24 cellular contexts compared by ENCODE assay signal in genomic region chr5:138102454-138103320, GRCh38. TPM values are rescaled to one million over a fixed set of nuclear protein-coding genes. Genes with fewer than 3 reads are reported as not detected.
DNase-seq lines count a peak whose midpoint lies in the region; ATAC-seq and TF ChIP-seq lines count a peak whose summit lies in the region.
"Had no signal": no experiment of that assay in that cellular context is flagged by ENCODE, and none has a peak within 500 bp of the region (broad histone marks: within the 10 kb centered on the region; RNA-seq: fewer than 3 reads in every experiment).

No MANE protein-coding gene starts in this region.

- TF ChIP-seq POLR2A in gastrocnemius medialis (IDR thresholded peaks at IDR 0.05), result no peak

- no peak for TF ChIP-seq CTCF in HEK293 (tag by site-specific recombination; IDR thresholded peaks at IDR 0.05)
- no peak for TF ChIP-seq CTCF in mammary epithelial cell (conservative IDR thresholded peaks at IDR 0.05 in 1 of 2, IDR thresholded peaks at IDR 0.05 in 1 of 2; ENCODE audit: extremely low read depth in 1 of 2, insufficient read depth in 1 of 2, low read depth in 1 of 2, low read length in 2 of 2)
- no peak for TF ChIP-seq CTCF in gastrocnemius medialis (IDR thresholded peaks at IDR 0.05 in 4 of 5, conservative IDR thresholded peaks at IDR 0.05 in 1 of 5)

- H3K36me3 ChIP-seq in HEK293 (ENCODE audit: control insufficient read depth in 2 of 2, insufficient read depth in 1 of 2, low read length in 2 of 2) (no peaks in the 10 kb centered on the region), mammary epithelial cell (ENCODE audit: insufficient read depth, low read length) (no peaks in the 10 kb centered on the region), gastrocnemius medialis (no peaks in the 10 kb centered on the region)
- H3K36me3 ChIP-seq: SJCRH30, suprapubic skin had no signal

- no peaks in the 10 kb centered on the region for H3K79me2 ChIP-seq in mammary epithelial cell (ENCODE audit: insufficient read depth, low read length)

- H3K27me3 ChIP-seq in mammary epithelial cell (ENCODE audit: insufficient read depth, low read length) (no peaks in the 10 kb centered on the region), gastrocnemius medialis (peaks cover 0 to 3% (median 0%) of the 10 kb centered on the region in 3 donors)
- H3K27me3 ChIP-seq: suprapubic skin had no signal

- H2AFZ ChIP-seq in mammary epithelial cell (ENCODE audit: low read depth, low read length), result no peak overlapping the region

- no TSS peak for BruUV-seq in mammary epithelial cell (replicated peaks; lab: Mats Ljungman, UMichigan)

- no peak overlapping the region for H3K9ac ChIP-seq in mammary epithelial cell (ENCODE audit: insufficient read depth, low read length)

- H3K27ac ChIP-seq in HEK293 (ENCODE audit: extremely low read depth, low read depth, low read length), result no peak overlapping the region
- H3K27ac ChIP-seq in mammary epithelial cell (ENCODE audit: insufficient read depth, low read depth, low read length), result no peak overlapping the region
- no peak overlapping the region for H3K27ac ChIP-seq in gastrocnemius medialis
- H3K27ac ChIP-seq: SJCRH30, suprapubic skin had no signal

- ATAC-seq in gastrocnemius medialis, result no peak
- ATAC-seq in GM19455 (IDR thresholded peaks at IDR 0.05; ENCODE audit: unreplicated experiment), result no peak
- ATAC-seq: activated CD8-positive, alpha-beta T cell treated with anti-CD3 and anti-CD28 coated beads, Interleukin-2, amount 10 ng/mL, durations not matched to agents 7 days and 5 days; activated naive CD4-positive, alpha-beta T cell treated with anti-CD3 and anti-CD28 coated beads, Interleukin-2, amount 50 U/mL, for 72 hours; activated T-cell treated with anti-CD3 and anti-CD28 coated beads, Interleukin-2, amount 50 U/mL, for 72 hours; left ventricle myocardium superior; PC-3 had no signal

- H3K9me3 ChIP-seq in HEK293 (ENCODE audit: control insufficient read depth, insufficient read depth, low read depth, low read length), result no peaks in the 10 kb centered on the region
- no peaks in the 10 kb centered on the region for H3K9me3 ChIP-seq in mammary epithelial cell (replicated peaks; ENCODE audit: insufficient read depth, low read length)
- no peaks in the 10 kb centered on the region for H3K9me3 ChIP-seq in gastrocnemius medialis
- H3K9me3 ChIP-seq: SJCRH30, suprapubic skin had no signal

- POLR2A ChIA-PET in HEK293 (lab: Yijun Ruan, JAX), result interaction anchor here (0.6 kb wide), 1 partner anchor 11 kb away, joined by 7 read pairs; no protein-coding TSS in a partner anchor

- WGBS in mammary epithelial cell (ENCODE audit: low coverage, missing lambda C conversion rate), result 76% methylated on average over 7 of the region's 7 CpGs

- no peak overlapping the region for H3K4me2 ChIP-seq in mammary epithelial cell (ENCODE audit: insufficient read depth, low read depth, low read length)

- no peaks in the 10 kb centered on the region for H4K20me1 ChIP-seq in mammary epithelial cell (ENCODE audit: insufficient read depth, low read length)

- intact Hi-C loops in mammary epithelial cell (cut with micrococcal nuclease) (no loop called here), gastrocnemius medialis (cut with DNase I; ENCODE audit: low total_unique reads) (no loop called here)

- H3K4me3 ChIP-seq in HEK293 (ENCODE audit: low read depth, low read length) (no peak overlapping the region), mammary epithelial cell (replicated peaks in 1 of 3; ENCODE audit: insufficient read depth in 1 of 3, low read depth in 2 of 3, low read length in 3 of 3) (no peak overlapping the region), gastrocnemius medialis (no peak overlapping the region)
- H3K4me3 ChIP-seq: SJCRH30, suprapubic skin had no signal

- no peaks in the 10 kb centered on the region for H3K4me1 ChIP-seq in HEK293 (ENCODE audit: control insufficient read depth, insufficient read depth, low read length)
- no peaks in the 10 kb centered on the region for H3K4me1 ChIP-seq in mammary epithelial cell (ENCODE audit: insufficient read depth, low read length)
- H3K4me1 ChIP-seq in gastrocnemius medialis, result no peaks in the 10 kb centered on the region
- H3K4me1 ChIP-seq: SJCRH30, suprapubic skin had no signal

- CTCF ChIA-PET in HEK293 (lab: Yijun Ruan, JAX) (interaction anchor here (1.1 to 2.5 kb wide), 2 partner anchors 25 to 32 kb away, joined by 6 to 15 read pairs; no protein-coding TSS in a partner anchor), mammary epithelial cell (lab: Charles Lee; ENCODE audit: low non-redundant PET) (no interaction called here)

- in situ Hi-C loops in mammary epithelial cell (cut with MboI; ENCODE audit: low sequenced_read_pairs in 2 of 2) (no loop called here), gastrocnemius medialis (cut with MboI; ENCODE audit: low sequenced_read_pairs in 4 of 4) (no loop called here)

- dilution Hi-C loops in mammary epithelial cell (cut with HindIII; ENCODE audit: low sequenced_read_pairs), result no loop called here

- DNase-seq in CD1c-positive myeloid dendritic cell (ENCODE audit: extremely low spot score), result peak; percentile 25
- peak; percentile 85 for DNase-seq in NOMO-1 treated with DMSO at 0.1 percent for 48 hours (lab: John Stamatoyannopoulos, UW; ENCODE audit: unreplicated experiment)
- peak; percentile 72 for DNase-seq in germinal center (ENCODE audit: low spot score)
- DNase-seq in mammary epithelial cell, result no peak
- no peak for DNase-seq in gastrocnemius medialis
- no peak for DNase-seq in COR-L47 (lab: John Stamatoyannopoulos, UW)
- DNase-seq: activated CD8-positive, alpha-beta T cell treated with anti-CD3 and anti-CD28 coated beads, Interleukin-2, amount 10 ng/mL, durations not matched to agents 7 days and 5 days; activated T-cell treated with anti-CD3 and anti-CD28 coated beads, Interleukin-2, amount 50 U/mL, for 72 hours; CD4-positive, CD25-positive, alpha-beta regulatory T cell; HCEC 1CT; left ventricle myocardium superior; NCI-H1092; NCI-H526; PC-3; retina; SJCRH30; stimulated activated CD4-positive, alpha-beta T cell treated with anti-CD3 and anti-CD28 coated beads, Interleukin-12 subunit alpha, Interleukin-12 subunit beta, amount 100 ng/mL, for 4 hours; stimulated activated CD8-positive, alpha-beta memory T cell treated with anti-CD3 and anti-CD28 coated beads, Interleukin-4, amount 100 ng/mL, for 48 hours had no signal

TF ChIP-seq in HEK293, 187 proteins besides CTCF, POLR2A, EP300 and RAD21:
- TF ChIP-seq PRDM6 (tag by site-specific recombination; IDR thresholded peaks at IDR 0.05) (0 out of 2 replicates have a peak, but pooled peaks have one; percentile 17), YY2 (tag by site-specific recombination; IDR thresholded peaks at IDR 0.05) (no peak), ZNF121 (tag by site-specific recombination; IDR thresholded peaks at IDR 0.05) (peak; percentile 74; the same call in 1 of the 2 replicates), ZNF48 (tag by site-specific recombination; IDR thresholded peaks at IDR 0.05) (no peak)
- TF ChIP-seq, protein P1, sequence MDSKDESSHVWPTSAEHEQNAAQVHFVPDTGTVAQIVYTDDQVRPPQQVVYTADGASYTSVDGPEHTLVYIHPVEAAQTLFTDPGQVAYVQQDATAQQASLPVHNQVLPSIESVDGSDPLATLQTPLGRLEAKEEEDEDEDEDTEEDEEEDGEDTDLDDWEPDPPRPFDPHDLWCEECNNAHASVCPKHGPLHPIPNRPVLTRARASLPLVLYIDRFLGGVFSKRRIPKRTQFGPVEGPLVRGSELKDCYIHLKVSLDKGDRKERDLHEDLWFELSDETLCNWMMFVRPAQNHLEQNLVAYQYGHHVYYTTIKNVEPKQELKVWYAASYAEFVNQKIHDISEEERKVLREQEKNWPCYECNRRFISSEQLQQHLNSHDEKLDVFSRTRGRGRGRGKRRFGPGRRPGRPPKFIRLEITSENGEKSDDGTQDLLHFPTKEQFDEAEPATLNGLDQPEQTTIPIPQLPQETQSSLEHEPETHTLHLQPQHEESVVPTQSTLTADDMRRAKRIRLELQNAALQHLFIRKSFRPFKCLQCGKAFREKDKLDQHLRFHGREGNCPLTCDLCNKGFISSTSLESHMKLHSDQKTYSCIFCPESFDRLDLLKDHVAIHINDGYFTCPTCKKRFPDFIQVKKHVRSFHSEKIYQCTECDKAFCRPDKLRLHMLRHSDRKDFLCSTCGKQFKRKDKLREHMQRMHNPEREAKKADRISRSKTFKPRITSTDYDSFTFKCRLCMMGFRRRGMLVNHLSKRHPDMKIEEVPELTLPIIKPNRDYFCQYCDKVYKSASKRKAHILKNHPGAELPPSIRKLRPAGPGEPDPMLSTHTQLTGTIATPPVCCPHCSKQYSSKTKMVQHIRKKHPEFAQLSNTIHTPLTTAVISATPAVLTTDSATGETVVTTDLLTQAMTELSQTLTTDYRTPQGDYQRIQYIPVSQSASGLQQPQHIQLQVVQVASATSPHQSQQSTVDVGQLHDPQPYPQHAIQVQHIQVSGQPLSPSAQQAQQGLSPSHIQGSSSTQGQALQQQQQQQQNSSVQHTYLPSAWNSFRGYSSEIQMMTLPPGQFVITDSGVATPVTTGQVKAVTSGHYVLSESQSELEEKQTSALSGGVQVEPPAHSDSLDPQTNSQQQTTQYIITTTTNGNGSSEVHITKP (tag by site-specific recombination; IDR thresholded peaks at IDR 0.05), result peak; percentile 86

RNA-seq across cellular contexts. Expression of gene WNT8A, which starts 18.9 kb away (rescaled TPM):
- not detected for total RNA-seq in mammary epithelial cell
- not detected for polyA plus RNA-seq in mammary epithelial cell
- polyA minus RNA-seq in mammary epithelial cell, result not detected
- total RNA-seq in gastrocnemius medialis, result under 1 TPM in 1 of 4 donors, not detected in 3; 0.51 TPM
- total RNA-seq: activated CD8-positive, alpha-beta T cell treated with anti-CD3 and anti-CD28 coated beads, Interleukin-2, amount 10 ng/mL, durations not matched to agents 7 days and 5 days; activated naive CD4-positive, alpha-beta T cell treated with anti-CD3 and anti-CD28 coated beads, Interleukin-2, amount 50 U/mL, for 72 hours; activated T-cell treated with anti-CD3 and anti-CD28 coated beads, Interleukin-2, amount 50 U/mL, for 72 hours; CD4-positive, CD25-positive, alpha-beta regulatory T cell; chondrocyte; left ventricle myocardium superior; PC-3; SJCRH30; suprapubic skin; T-helper 2 cell treated with Interferon-gamma antibody and Interleukin-4, amounts not matched to agents 100 ng/mL and 5 ng/mL, for 36 hours had no signal
- polyA plus RNA-seq: CD4-positive, CD25-positive, alpha-beta regulatory T cell had no signal

RNA-seq across cellular contexts. Expression of gene NME5, which starts 36.5 kb away (rescaled TPM):
- total RNA-seq in mammary epithelial cell (1 to 10 TPM; 1.6 to 5.5 TPM), gastrocnemius medialis (under 1 TPM in 2 of 4 donors, not detected in 2; 0.51 TPM)
- 0.88 TPM for polyA plus RNA-seq in mammary epithelial cell
- not detected for polyA minus RNA-seq in mammary epithelial cell
- total RNA-seq: activated CD8-positive, alpha-beta T cell treated with anti-CD3 and anti-CD28 coated beads, Interleukin-2, amount 10 ng/mL, durations not matched to agents 7 days and 5 days; activated naive CD4-positive, alpha-beta T cell treated with anti-CD3 and anti-CD28 coated beads, Interleukin-2, amount 50 U/mL, for 72 hours; activated T-cell treated with anti-CD3 and anti-CD28 coated beads, Interleukin-2, amount 50 U/mL, for 72 hours; CD4-positive, CD25-positive, alpha-beta regulatory T cell; SJCRH30; T-helper 2 cell treated with Interferon-gamma antibody and Interleukin-4, amounts not matched to agents 100 ng/mL and 5 ng/mL, for 36 hours had no signal
- polyA plus RNA-seq: CD4-positive, CD25-positive, alpha-beta regulatory T cell had no signal

Comparison
In these comparisons a context has a peak if more than half of its experiments do, and no peak if none do; other contexts are left out.
1. DNase-seq: peak in CD1c-positive myeloid dendritic cell (single experiment), NOMO-1 treated with DMSO at 0.1 percent for 48 hours (single experiment) and germinal center (single experiment); none in mammary epithelial cell (single experiment), gastrocnemius medialis (0 of 2) and COR-L47 (single experiment).